Comparison of ENCODE assay signal across 16 cellular contexts in the genomic region with DNA sequence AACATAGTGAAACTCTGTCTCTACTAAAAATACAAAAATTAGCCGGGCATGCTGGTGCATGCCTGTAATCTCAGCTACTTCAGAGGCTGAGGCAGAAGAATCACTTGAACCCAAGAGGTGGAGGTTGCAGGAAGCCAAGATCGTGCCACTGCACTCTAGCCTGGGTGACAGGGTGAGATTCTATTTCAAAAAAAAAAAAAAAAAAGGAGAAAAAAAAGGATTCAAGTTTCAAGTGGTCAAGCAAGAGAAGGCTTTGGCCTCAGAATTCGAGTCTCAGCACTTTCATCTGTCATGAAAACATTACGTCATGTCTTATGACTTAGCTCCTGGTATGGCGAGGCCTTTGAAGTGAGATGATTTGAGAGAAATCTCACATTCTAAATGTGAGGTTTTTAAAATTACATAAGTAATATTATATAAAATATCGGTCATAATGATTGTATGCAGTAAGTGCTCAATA. TPM values are rescaled to one million over a fixed set of nuclear protein-coding genes. Genes with fewer than 3 reads are reported as not detected.
DNase-seq lines count a peak whose midpoint lies in the region; ATAC-seq and TF ChIP-seq lines count a peak whose summit lies in the region.
"Had no signal": no experiment of that assay in that cellular context is flagged by ENCODE, and none has a peak within 500 bp of the region (broad histone marks: within the 10 kb centered on the region; RNA-seq: fewer than 3 reads in every experiment).

No MANE protein-coding gene starts in this region.

- no peaks in the 10 kb centered on the region for H3K36me3 Mint-ChIP-seq in progenitor cell of endocrine pancreas (ENCODE audit: insufficient read depth)
- H3K36me3 Mint-ChIP-seq: CD4-positive, CD25-positive, alpha-beta regulatory T cell had no signal

- peaks cover 7% of the 10 kb centered on the region for H3K9me3 Mint-ChIP-seq in progenitor cell of endocrine pancreas (ENCODE audit: low read depth)
- H3K9me3 Mint-ChIP-seq: CD4-positive, CD25-positive, alpha-beta regulatory T cell; dendritic cell treated with granulocyte-macrophage colony-stimulating factor and Interleukin-4, amounts not matched to agents 40 ng/mL and 50 ng/mL, for 4 days; T-helper 1 cell treated with Interleukin-12 subunit alpha and Interleukin-12 subunit beta and Interleukin-4 antibody, amounts not matched to agents 30 μg/mL and 1 μg/mL, for 36 hours had no signal

- ATAC-seq in GM18505 (IDR thresholded peaks at IDR 0.05; ENCODE audit: unreplicated experiment) (peak; percentile 12), GM21360 (IDR thresholded peaks at IDR 0.05; ENCODE audit: unreplicated experiment) (peak; percentile 6), HG02981 (IDR thresholded peaks at IDR 0.05; ENCODE audit: unreplicated experiment) (peak; percentile 10)
- ATAC-seq: foreskin keratinocyte, HCT116 had no signal

- DNase-seq in RPMI8226 (peak; percentile 24), DMS114 treated with DMSO at 0.1 percent for 48 hours (lab: John Stamatoyannopoulos, UW; ENCODE audit: unreplicated experiment) (no peak), progenitor cell of endocrine pancreas (ENCODE audit: low spot score, unreplicated experiment) (no peak), NCI-H2196 (lab: John Stamatoyannopoulos, UW; ENCODE audit: unreplicated experiment) (no peak)
- no peak for DNase-seq in activated effector memory CD4-positive, alpha-beta T cell treated with Interleukin-2 at 50 U/mL for 16 hours
- DNase-seq: CD4-positive, CD25-positive, alpha-beta regulatory T cell; foreskin keratinocyte; left cardiac atrium; NCI-H1694 treated with DMSO at 0.1 percent for 48 hours; nephron progenitor cell had no signal

- no peaks in the 10 kb centered on the region for H3K4me1 Mint-ChIP-seq in progenitor cell of endocrine pancreas (ENCODE audit: low read depth)

- H3K27me3 Mint-ChIP-seq in progenitor cell of endocrine pancreas: peaks cover 4% of the 10 kb centered on the region

- no peak overlapping the region for H3K4me3 Mint-ChIP-seq in progenitor cell of endocrine pancreas (ENCODE audit: low read depth)
- H3K4me3 Mint-ChIP-seq: CD4-positive, CD25-positive, alpha-beta regulatory T cell; nephron progenitor cell; T-helper 1 cell treated with Interleukin-12 subunit alpha and Interleukin-12 subunit beta and Interleukin-4 antibody, amounts not matched to agents 30 μg/mL and 1 μg/mL, for 36 hours had no signal

- no peak for TF ChIP-seq CTCF in progenitor cell of endocrine pancreas (IDR thresholded peaks at IDR 0.05; ENCODE audit: unreplicated experiment)

- no peak overlapping the region for H3K27ac Mint-ChIP-seq in progenitor cell of endocrine pancreas
- H3K27ac Mint-ChIP-seq: CD4-positive, CD25-positive, alpha-beta regulatory T cell; dendritic cell treated with granulocyte-macrophage colony-stimulating factor and Interleukin-4, amounts not matched to agents 40 ng/mL and 50 ng/mL, for 4 days; nephron progenitor cell; T-helper 1 cell treated with Interleukin-12 subunit alpha and Interleukin-12 subunit beta and Interleukin-4 antibody, amounts not matched to agents 30 μg/mL and 1 μg/mL, for 36 hours had no signal

- no peak for TF ChIP-seq POLR2A in GM18505 (IDR thresholded peaks at IDR 0.05; ENCODE audit: borderline replicate concordance, extremely low read depth, insufficient read depth, insufficient read length)

RNA-seq across cellular contexts. Expression of a gene that starts 21.2 kb away (rescaled TPM):
- 61.0 and 65.4 TPM in 2 replicates for total RNA-seq in progenitor cell of endocrine pancreas

RNA-seq across cellular contexts. Expression of a gene that starts 21.2 kb away (rescaled TPM):
- total RNA-seq in progenitor cell of endocrine pancreas: 57.5 and 59.6 TPM in 2 replicates
